In genomic region chr1:21734526-21734925, GRCh38 we compare ENCODE assay signal across 17 cellular contexts.
"Had no signal": no experiment of that assay in that cellular context is flagged by ENCODE, and none has a peak within 500 bp of the region (broad histone marks: within the 10 kb centered on the region; RNA-seq: fewer than 3 reads in every experiment).

No MANE protein-coding gene starts in this region.

- H3K27me3 ChIP-seq: body of pancreas, gastroesophageal sphincter, heart left ventricle, transverse colon, uterus had no signal

- H3K4me1 ChIP-seq: gastroesophageal sphincter, heart left ventricle, left ventricle myocardium inferior, transverse colon, uterus had no signal

- H3K9me3 ChIP-seq: body of pancreas, gastroesophageal sphincter, heart left ventricle, left ventricle myocardium inferior, mucosa of descending colon, transverse colon, uterus had no signal

- FAIRE-seq: endothelial cell of umbilical vein had no signal

- ATAC-seq: body of pancreas, gastroesophageal sphincter, heart left ventricle, mucosa of descending colon had no signal

- H3K36me3 ChIP-seq: uterus had no signal

- DNase-seq: activated CD4-positive, alpha-beta T cell treated with anti-CD3 and anti-CD28 coated beads, Interleukin-2, amount 50 U/mL, for 48 hours; activated naive CD4-positive, alpha-beta T cell; activated naive CD8-positive, alpha-beta T cell treated with anti-CD3 and anti-CD28 coated beads for 36 hours; amygdala; body of pancreas; effector memory CD4-positive, alpha-beta T cell; heart left ventricle; kidney glomerular epithelial cell; left ventricle myocardium inferior; mucosa of descending colon; naive B cell; stimulated activated CD4-positive, alpha-beta T cell treated with anti-CD3 and anti-CD28 coated beads, Interleukin-12 subunit alpha, Interleukin-12 subunit beta, amount 100 ng/mL, for 4 hours; stimulated activated CD4-positive, alpha-beta T cell treated with anti-CD3 and anti-CD28 coated beads, Interleukin-1b, Interleukin-23, amount 100 ng/mL, for 48 hours; transverse colon; uterus had no signal

- H3K27ac ChIP-seq: body of pancreas, gastroesophageal sphincter, heart left ventricle, left ventricle myocardium inferior, transverse colon, uterus had no signal

- H3K4me3 ChIP-seq: body of pancreas, gastroesophageal sphincter, heart left ventricle, left ventricle myocardium inferior, mucosa of descending colon, transverse colon, uterus had no signal
